In the genomic region with DNA sequence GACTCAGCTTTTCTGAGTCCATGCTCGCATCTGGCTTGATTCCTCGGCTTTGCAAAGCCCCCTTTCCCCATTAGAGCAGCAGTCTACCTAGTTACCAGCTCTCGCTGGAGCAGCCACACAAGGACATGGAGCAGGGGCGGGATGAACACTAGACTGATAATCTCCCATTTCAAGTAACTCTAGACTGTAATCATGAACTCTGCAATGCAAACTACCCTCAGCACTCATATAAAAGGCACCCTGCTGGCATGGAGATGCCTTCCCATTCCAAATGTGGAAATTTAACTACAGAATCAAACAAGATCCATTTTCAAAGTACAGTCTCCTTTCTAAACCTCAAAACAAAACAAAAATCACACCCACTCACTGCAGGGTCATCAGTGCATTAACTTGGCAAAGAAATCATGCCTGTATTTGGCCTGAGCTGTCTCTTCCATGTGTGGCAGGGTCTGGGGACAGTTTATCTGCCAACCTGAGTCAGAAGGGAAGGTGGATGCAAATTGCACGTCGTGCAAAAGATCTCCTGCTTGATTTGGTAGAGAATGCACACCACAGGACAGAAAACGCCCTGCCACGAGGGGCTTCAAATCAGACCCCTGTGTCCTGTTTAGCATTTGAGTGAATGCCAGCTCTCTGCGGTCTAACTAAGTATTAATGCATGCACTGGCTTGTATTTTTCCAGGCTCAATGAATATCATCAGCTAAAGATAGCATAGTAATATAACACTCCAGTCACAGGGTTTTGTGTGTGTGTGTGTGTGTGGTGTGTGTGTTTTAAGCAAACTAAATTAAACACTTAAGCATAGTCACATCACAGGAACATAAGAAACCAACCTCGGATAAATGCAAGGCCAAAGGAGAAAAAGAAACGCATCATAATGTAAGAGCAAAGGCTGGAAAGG, we compare ENCODE assay signal across 19 cellular contexts.
DNase-seq lines count a peak whose midpoint lies in the region; ATAC-seq and TF ChIP-seq lines count a peak whose summit lies in the region.
"Had no signal": no experiment of that assay in that cellular context is flagged by ENCODE, and none has a peak within 500 bp of the region (broad histone marks: within the 10 kb centered on the region; RNA-seq: fewer than 3 reads in every experiment).

No MANE protein-coding gene starts in this region.

- H3K4me1 ChIP-seq in endodermal cell (ENCODE audit: control insufficient read depth, insufficient read depth, low read length): no peaks in the 10 kb centered on the region
- H3K4me1 ChIP-seq in skeletal muscle satellite cell (ENCODE audit: control insufficient read depth, insufficient read depth, low read length): peaks cover 8% of the 10 kb centered on the region
- H3K4me1 ChIP-seq: colonic mucosa, Peyer's patch, upper lobe of left lung had no signal

- no peak overlapping the region for H3K27ac ChIP-seq in endodermal cell (ENCODE audit: low read depth, low read length)
- H3K27ac ChIP-seq: colonic mucosa, Peyer's patch, upper lobe of left lung had no signal

- H3K4me2 ChIP-seq in skeletal muscle satellite cell (ENCODE audit: low read length): peak overlapping the region; percentile 29

- H3K4me1 Mint-ChIP-seq in endodermal cell: peaks cover 16% of the 10 kb centered on the region
- no peaks in the 10 kb centered on the region for H3K4me1 Mint-ChIP-seq in activated T-helper 2 cell treated with anti-CD3 and anti-CD28 coated beads, Interferon-gamma antibody, Interleukin-2, Interleukin-4, amounts not matched to agents 10 μg/mL and 5 μg/mL and 100 μg/mL, durations not matched to agents 14 hours and 24 hours and 36 hours (ENCODE audit: low read depth)
- no peaks in the 10 kb centered on the region for H3K4me1 Mint-ChIP-seq in activated CD8-positive, alpha-beta memory T cell treated with anti-CD3 and anti-CD28 coated beads, Interleukin-2, amount 10 ng/mL, durations not matched to agents 7 days and 5 days

- H3K9ac ChIP-seq in endodermal cell (ENCODE audit: extremely low read depth, low read length, poor library complexity, severe bottlenecking) (no peak overlapping the region), skeletal muscle satellite cell (ENCODE audit: low read depth, low read length) (no peak overlapping the region)

- H3K4me3 Mint-ChIP-seq in endodermal cell: no peak overlapping the region
- no peak overlapping the region for H3K4me3 Mint-ChIP-seq in activated T-helper 2 cell treated with anti-CD3 and anti-CD28 coated beads, Interferon-gamma antibody, Interleukin-2, Interleukin-4, amounts not matched to agents 10 μg/mL and 5 μg/mL and 100 μg/mL, durations not matched to agents 14 hours and 24 hours and 36 hours (ENCODE audit: low read depth)
- no peak overlapping the region for H3K4me3 Mint-ChIP-seq in activated CD8-positive, alpha-beta memory T cell treated with anti-CD3 and anti-CD28 coated beads, Interleukin-2, amount 10 ng/mL, durations not matched to agents 7 days and 5 days
- H3K4me3 Mint-ChIP-seq: activated CD4-positive, alpha-beta memory T cell treated with anti-CD3 and anti-CD28 coated beads for 36 hours; activated T-cell treated with anti-CD3 and anti-CD28 coated beads, Interleukin-2, amount 50 U/mL, for 72 hours; CD14-positive monocyte; mesothelial cell of epicardium; stimulated activated memory B cell treated with anti-CD40 and anti-IgM and Interleukin-4, amounts not matched to agents 10 μg/mL and 1 μg/mL and 100 μg/mL, for 72 hours had no signal

- H3K27ac Mint-ChIP-seq in endodermal cell: peak overlapping the region; percentile 6
- H3K27ac Mint-ChIP-seq in activated T-helper 2 cell treated with anti-CD3 and anti-CD28 coated beads, Interferon-gamma antibody, Interleukin-2, Interleukin-4, amounts not matched to agents 10 μg/mL and 5 μg/mL and 100 μg/mL, durations not matched to agents 14 hours and 24 hours and 36 hours: no peak overlapping the region
- H3K27ac Mint-ChIP-seq in activated CD8-positive, alpha-beta memory T cell treated with anti-CD3 and anti-CD28 coated beads, Interleukin-2, amount 10 ng/mL, durations not matched to agents 7 days and 5 days: no peak overlapping the region
- H3K27ac Mint-ChIP-seq: activated CD4-positive, alpha-beta memory T cell treated with anti-CD3 and anti-CD28 coated beads for 36 hours; activated T-cell treated with anti-CD3 and anti-CD28 coated beads, Interleukin-2, amount 50 U/mL, for 72 hours; CD14-positive monocyte; mesothelial cell of epicardium; stimulated activated memory B cell treated with anti-CD40 and anti-IgM and Interleukin-4, amounts not matched to agents 10 μg/mL and 1 μg/mL and 100 μg/mL, for 72 hours had no signal

- no peak overlapping the region for H3K4me3 ChIP-seq in endodermal cell (ENCODE audit: low read length)
- H3K4me3 ChIP-seq in skeletal muscle satellite cell (ENCODE audit: low read length): no peak overlapping the region
- H3K4me3 ChIP-seq: colonic mucosa, Peyer's patch, upper lobe of left lung had no signal

- intact Hi-C loops in activated T-helper 2 cell treated with anti-CD3 and anti-CD28 coated beads, Interferon-gamma antibody, Interleukin-2, Interleukin-4, amounts not matched to agents 10 μg/mL and 5 μg/mL and 100 μg/mL, durations not matched to agents 14 hours and 24 hours and 36 hours (cut with micrococcal nuclease): no loop called here

- no peak for TF ChIP-seq CTCF in endodermal cell (conservative IDR thresholded peaks at IDR 0.05)

- H3K9me3 ChIP-seq in endodermal cell (ENCODE audit: control insufficient read depth, low read length) (peaks cover 4% of the 10 kb centered on the region), skeletal muscle satellite cell (replicated peaks; ENCODE audit: low read length) (peaks cover 3% of the 10 kb centered on the region)
- H3K9me3 ChIP-seq: colonic mucosa, Peyer's patch, upper lobe of left lung had no signal

- H3K27me3 ChIP-seq in endodermal cell (ENCODE audit: control insufficient read depth, insufficient read depth, low read length, poor library complexity, severe bottlenecking) (no peaks in the 10 kb centered on the region), skeletal muscle satellite cell (ENCODE audit: control insufficient read depth, insufficient read depth, low read length) (no peaks in the 10 kb centered on the region)
- H3K27me3 ChIP-seq: colonic mucosa, Peyer's patch, upper lobe of left lung had no signal

- no peaks in the 10 kb centered on the region for H3K36me3 Mint-ChIP-seq in endodermal cell (ENCODE audit: low read depth)
- H3K36me3 Mint-ChIP-seq in activated T-helper 2 cell treated with anti-CD3 and anti-CD28 coated beads, Interferon-gamma antibody, Interleukin-2, Interleukin-4, amounts not matched to agents 10 μg/mL and 5 μg/mL and 100 μg/mL, durations not matched to agents 14 hours and 24 hours and 36 hours (ENCODE audit: low read depth): no peaks in the 10 kb centered on the region
- no peaks in the 10 kb centered on the region for H3K36me3 Mint-ChIP-seq in activated CD8-positive, alpha-beta memory T cell treated with anti-CD3 and anti-CD28 coated beads, Interleukin-2, amount 10 ng/mL, durations not matched to agents 7 days and 5 days
- H3K36me3 Mint-ChIP-seq: activated CD4-positive, alpha-beta memory T cell treated with anti-CD3 and anti-CD28 coated beads for 36 hours; CD14-positive monocyte; mesothelial cell of epicardium had no signal

- H3K27me3 Mint-ChIP-seq in endodermal cell (ENCODE audit: insufficient read depth): no peaks in the 10 kb centered on the region
- no peaks in the 10 kb centered on the region for H3K27me3 Mint-ChIP-seq in activated T-helper 2 cell treated with anti-CD3 and anti-CD28 coated beads, Interferon-gamma antibody, Interleukin-2, Interleukin-4, amounts not matched to agents 10 μg/mL and 5 μg/mL and 100 μg/mL, durations not matched to agents 14 hours and 24 hours and 36 hours (ENCODE audit: low read depth)
- H3K27me3 Mint-ChIP-seq in activated CD8-positive, alpha-beta memory T cell treated with anti-CD3 and anti-CD28 coated beads, Interleukin-2, amount 10 ng/mL, durations not matched to agents 7 days and 5 days: peaks cover 14% of the 10 kb centered on the region
- H3K27me3 Mint-ChIP-seq: stimulated activated memory B cell treated with anti-CD40 and anti-IgM and Interleukin-4, amounts not matched to agents 10 μg/mL and 1 μg/mL and 100 μg/mL, for 72 hours had no signal

- DNase-seq in NCI-H2107 treated with DMSO at 0.1 percent for 48 hours (lab: John Stamatoyannopoulos, UW; ENCODE audit: unreplicated experiment): peak; percentile 22
- no peak for DNase-seq in NCI-H2107 (lab: John Stamatoyannopoulos, UW)
- peak; percentile 8 for DNase-seq in NCI-H69 (lab: John Stamatoyannopoulos, UW)
- no peak for DNase-seq in endodermal cell
- no peak for DNase-seq in activated T-helper 2 cell treated with anti-CD3 and anti-CD28 coated beads, Interferon-gamma antibody, Interleukin-2, Interleukin-4, amounts not matched to agents 10 μg/mL and 5 μg/mL and 100 μg/mL, durations not matched to agents 14 hours and 24 hours and 36 hours (ENCODE audit: low spot score)
- no peak for DNase-seq in activated CD8-positive, alpha-beta memory T cell treated with anti-CD3 and anti-CD28 coated beads, Interleukin-2, amount 10 ng/mL, durations not matched to agents 7 days and 5 days
- DNase-seq in SKM-1 (lab: John Stamatoyannopoulos, UW; ENCODE audit: unreplicated experiment): no peak
- DNase-seq: activated CD4-positive, alpha-beta memory T cell treated with anti-CD3 and anti-CD28 coated beads for 36 hours; activated T-cell treated with anti-CD3 and anti-CD28 coated beads, Interleukin-2, amount 50 U/mL, for 72 hours; colonic mucosa; head of caudate nucleus; islet precursor cell; Peyer's patch; small intestine; upper lobe of left lung had no signal

- H3K36me3 ChIP-seq in endodermal cell (ENCODE audit: control insufficient read depth, insufficient read depth, low read length) (no peaks in the 10 kb centered on the region), skeletal muscle satellite cell (ENCODE audit: insufficient read depth, low read length) (no peaks in the 10 kb centered on the region)
- H3K36me3 ChIP-seq: colonic mucosa, Peyer's patch, upper lobe of left lung had no signal

- CTCF ChIA-PET in activated CD8-positive, alpha-beta memory T cell treated with anti-CD3 and anti-CD28 coated beads, Interleukin-2, amount 10 ng/mL, durations not matched to agents 7 days and 5 days (lab: Charles Lee): no interaction called here

- peaks cover 7% of the 10 kb centered on the region for H3K9me3 Mint-ChIP-seq in endodermal cell
- H3K9me3 Mint-ChIP-seq in activated T-helper 2 cell treated with anti-CD3 and anti-CD28 coated beads, Interferon-gamma antibody, Interleukin-2, Interleukin-4, amounts not matched to agents 10 μg/mL and 5 μg/mL and 100 μg/mL, durations not matched to agents 14 hours and 24 hours and 36 hours: no peaks in the 10 kb centered on the region
- H3K9me3 Mint-ChIP-seq in activated CD8-positive, alpha-beta memory T cell treated with anti-CD3 and anti-CD28 coated beads, Interleukin-2, amount 10 ng/mL, durations not matched to agents 7 days and 5 days (ENCODE audit: low read depth): no peaks in the 10 kb centered on the region
- H3K9me3 Mint-ChIP-seq: activated CD4-positive, alpha-beta memory T cell treated with anti-CD3 and anti-CD28 coated beads for 36 hours; mesothelial cell of epicardium had no signal

- no peak for ATAC-seq in activated CD8-positive, alpha-beta memory T cell treated with anti-CD3 and anti-CD28 coated beads, Interleukin-2, amount 10 ng/mL, durations not matched to agents 7 days and 5 days
- ATAC-seq: activated T-cell treated with anti-CD3 and anti-CD28 coated beads, Interleukin-2, amount 50 U/mL, for 72 hours; stimulated activated memory B cell treated with anti-CD40 and anti-IgM and Interleukin-4, amounts not matched to agents 10 μg/mL and 1 μg/mL and 100 μg/mL, for 72 hours had no signal

- WGBS in endodermal cell (ENCODE audit: insufficient coverage in 1 of 2, insufficient read length in 1 of 2), 2 experiments: 37 to 66% methylated on average over 5 to 11 of the region's 11 CpGs

Comparison
In these comparisons a context has a peak if more than half of its experiments do, and no peak if none do; other contexts are left out.
1. DNase-seq: peak in NCI-H2107 treated with DMSO at 0.1 percent for 48 hours (single experiment) and NCI-H69 (single experiment); none in NCI-H2107 (single experiment), endodermal cell (single experiment), activated T-helper 2 cell treated with anti-CD3 and anti-CD28 coated beads, Interferon-gamma antibody, Interleukin-2, Interleukin-4, amounts not matched to agents 10 μg/mL and 5 μg/mL and 100 μg/mL, durations not matched to agents 14 hours and 24 hours and 36 hours (single experiment), activated CD8-positive, alpha-beta memory T cell treated with anti-CD3 and anti-CD28 coated beads, Interleukin-2, amount 10 ng/mL, durations not matched to agents 7 days and 5 days (single experiment) and SKM-1 (single experiment).